ENCODE assay signal across 8 cellular contexts in genomic region chr14:93906341-93907329, GRCh38. TPM values are rescaled to one million over a fixed set of nuclear protein-coding genes. Genes with fewer than 3 reads are reported as not detected.
DNase-seq lines count a peak whose midpoint lies in the region; TF ChIP-seq lines count a peak whose summit lies in the region.

No MANE protein-coding gene starts in this region.

- no peak overlapping the region for H3K4ac ChIP-seq in mesendoderm (ENCODE audit: low read depth, low read length)

- TF ChIP-seq CTCF in HFF-Myc (IDR thresholded peaks at IDR 0.05; ENCODE audit: low read depth, low read length, missing control alignments) = peak; percentile 83

- no peak overlapping the region for H2AK5ac ChIP-seq in mesendoderm (ENCODE audit: low read length)

- no peaks in the 10 kb centered on the region for H3K79me2 ChIP-seq in mesendoderm (ENCODE audit: control insufficient read depth, insufficient read depth, low read length)

- H3K79me1 ChIP-seq in mesendoderm (ENCODE audit: low read length) = no peaks in the 10 kb centered on the region

- intact Hi-C loops in posterior vena cava (cut with DNase I) = loop anchor here in 1 of 2 donors (1.0 to 5.0 kb wide), 2 partner anchors 248 to 1621 kb away; no protein-coding TSS in a partner anchor

- peak overlapping the region; percentile 83 for H3K56ac ChIP-seq in mesendoderm (ENCODE audit: low read length)

- H3K4me1 ChIP-seq in mesendoderm (ENCODE audit: control insufficient read depth, low read depth, low read length) = no peaks in the 10 kb centered on the region

- no peak overlapping the region for H3K27ac ChIP-seq in mesendoderm (ENCODE audit: low read depth, low read length)

- H3K27me3 ChIP-seq in mesendoderm (ENCODE audit: insufficient read depth, low read length, poor library complexity) = no peaks in the 10 kb centered on the region

- peak overlapping the region; percentile 1 for H3K9ac ChIP-seq in mesendoderm (ENCODE audit: low read length)

- no peak overlapping the region for H4K8ac ChIP-seq in mesendoderm (ENCODE audit: low read depth, low read length)

- WGBS in mesendoderm (ENCODE audit: extremely low coverage, insufficient coverage, low lambda C conversion rate) = no CpG with 5 or more reads among the region's 15 CpGs

- no peak overlapping the region for H3K4me3 ChIP-seq in HFF-Myc (replicated peaks; ENCODE audit: low read depth, low read length)
- no peak overlapping the region for H3K4me3 ChIP-seq in mesendoderm (ENCODE audit: low read length)

- H2BK15ac ChIP-seq in mesendoderm (replicated peaks; ENCODE audit: low read depth) = no peak overlapping the region

- no peak overlapping the region for H2BK5ac ChIP-seq in mesendoderm (ENCODE audit: low read length)

- H3K4me2 ChIP-seq in mesendoderm (ENCODE audit: low read length) = no peak overlapping the region

- H2BK120ac ChIP-seq in mesendoderm (ENCODE audit: low read depth, low read length) = no peak overlapping the region

- no peak overlapping the region for H3K18ac ChIP-seq in mesendoderm (ENCODE audit: low read length)

- no peak overlapping the region for H3K23ac ChIP-seq in mesendoderm (ENCODE audit: low read length)

- no peak overlapping the region for H4K5ac ChIP-seq in mesendoderm (ENCODE audit: low read length)

- H3K36me3 ChIP-seq in mesendoderm (ENCODE audit: control insufficient read depth, insufficient read depth, low read length) = no peaks in the 10 kb centered on the region

- DNase-seq in EH (ENCODE audit: low read depth) (peak; percentile 38), HFF-Myc (ENCODE audit: extremely low read depth, low read depth) (no peak), NCI-H2196 (lab: John Stamatoyannopoulos, UW; ENCODE audit: unreplicated experiment) (peak; percentile 51), ecto neural progenitor cell (ENCODE audit: low spot score) (peak; percentile 73), mesendoderm (peak; percentile 88), posterior vena cava (ENCODE audit: low spot score) (no peak)
- peak; percentile 65 for DNase-seq in activated CD4-positive, CD25-positive, alpha-beta regulatory T cell treated with anti-CD3 and anti-CD28 coated beads, Interleukin-2, amount 50 U/mL, for 72 hours
- peak; percentile 12 for DNase-seq in stimulated activated naive CD4-positive, alpha-beta T cell treated with Interleukin-2 at 50 U/mL for 16 hours (lab: John Stamatoyannopoulos, UW)

RNA-seq across cellular contexts. Expression of gene FAM181A, which starts 20.5 kb away (rescaled TPM):
- not detected for polyA plus RNA-seq in mesendoderm (2013, experiment 1 of 2)
- not detected for polyA plus RNA-seq in mesendoderm (2013, experiment 2 of 2)
- not detected for total RNA-seq in posterior vena cava

Comparison
In these comparisons a context has a peak if more than half of its experiments do, and no peak if none do; other contexts are left out.
1. DNase-seq: peak in EH (single experiment), NCI-H2196 (single experiment), activated CD4-positive, CD25-positive, alpha-beta regulatory T cell treated with anti-CD3 and anti-CD28 coated beads, Interleukin-2, amount 50 U/mL, for 72 hours (single experiment), ecto neural progenitor cell (single experiment), mesendoderm (single experiment) and stimulated activated naive CD4-positive, alpha-beta T cell treated with Interleukin-2 at 50 U/mL for 16 hours (single experiment); none in HFF-Myc (single experiment) and posterior vena cava (single experiment).